ENCODE assay signal across 1 cellular context in genomic region chr22:38766076-38766777, GRCh38.
A peak's percentile ranks its signal among the peaks of the same experiment; 100 is the strongest.
TF ChIP-seq lines count a peak whose summit lies in the region.

No MANE protein-coding gene starts in this region.

TF ChIP-seq in K562, 482 proteins besides CTCF, POLR2A, EP300 and RAD21 (continued from another document):
- TF ChIP-seq ZNF511 (CRISPR knock-in tag; IDR thresholded peaks at IDR 0.05) (no peak), ZNF696 (CRISPR knock-in tag; conservative IDR thresholded peaks at IDR 0.05) (no peak), E2F8 (IDR thresholded peaks at IDR 0.05; ENCODE audit: low read depth, partially characterized antibody) (no peak), RFX7 (CRISPR knock-in tag; IDR thresholded peaks at IDR 0.05) (no peak), CBFA2T3 (IDR thresholded peaks at IDR 0.05) (no peak), ZNF609 (CRISPR knock-in tag; IDR thresholded peaks at IDR 0.05; ENCODE audit: borderline replicate concordance) (no peak), DEAF1 (CRISPR knock-in tag; IDR thresholded peaks at IDR 0.05) (no peak), ZBTB5 (IDR thresholded peaks at IDR 0.05) (no peak), NR4A1 (CRISPR knock-in tag; IDR thresholded peaks at IDR 0.05) (no peak), NR4A1 (tag; IDR thresholded peaks at IDR 0.05) (no peak), SRSF3 (IDR thresholded peaks at IDR 0.05; ENCODE audit: insufficient read depth, low read length) (no peak), ZNF785 (CRISPR knock-in tag; IDR thresholded peaks at IDR 0.05) (no peak), NFIC (IDR thresholded peaks at IDR 0.05) (peak; percentile 39; the same call in 1 of the 2 replicates), ZFPM2 (CRISPR knock-in tag; IDR thresholded peaks at IDR 0.05) (no peak), MYNN (IDR thresholded peaks at IDR 0.05) (no peak), MYNN (CRISPR knock-in tag; IDR thresholded peaks at IDR 0.05) (no peak), KDM5B (IDR thresholded peaks at IDR 0.05; ENCODE audit: insufficient replicate concordance, low read depth, low read length) (no peak), PHF20 (IDR thresholded peaks at IDR 0.05; ENCODE audit: partially characterized antibody) (no peak), HMBOX1 (IDR thresholded peaks at IDR 0.05) (no peak), ZNF134 (CRISPR knock-in tag; conservative IDR thresholded peaks at IDR 0.05) (no peak), MAZ (CRISPR knock-in tag; conservative IDR thresholded peaks at IDR 0.05 in 1 of 2, IDR thresholded peaks at IDR 0.05 in 1 of 2) (no peak), HES1 (IDR thresholded peaks at IDR 0.05; ENCODE audit: low read depth) (no peak)
